In genomic region chr1:31762726-31763670, GRCh38 we compare ENCODE assay signal across 1 cellular context.
TF ChIP-seq lines count a peak whose summit lies in the region.

No MANE protein-coding gene starts in this region.

TF ChIP-seq in H1, 55 proteins besides CTCF, POLR2A, EP300 and RAD21:
- TF ChIP-seq BACH1 (IDR thresholded peaks at IDR 0.05; ENCODE audit: low read length) (no peak), PHF8 (conservative IDR thresholded peaks at IDR 0.05; ENCODE audit: low read depth, low read length) (peak; percentile 33; the same call in 1 of the 2 replicates), ATF3 (IDR thresholded peaks at IDR 0.05; ENCODE audit: insufficient read depth, low read depth, low read length) (no peak), RBBP5 (IDR thresholded peaks at IDR 0.05; ENCODE audit: borderline replicate concordance, low read depth, low read length) (peak; percentile 37; the same call in 1 of the 2 replicates), TAF1 (IDR thresholded peaks at IDR 0.05; ENCODE audit: low read depth, low read length) (0 out of 2 replicates have a peak, but pooled peaks have one; percentile 29), SRF (IDR thresholded peaks at IDR 0.05; ENCODE audit: low read depth, low read length) (no peak), RNF2 (IDR thresholded peaks at IDR 0.05; ENCODE audit: borderline replicate concordance, low read depth, low read length, missing control alignments, poor library complexity, severe bottlenecking) (peak; percentile 52), SP1 (IDR thresholded peaks at IDR 0.05; ENCODE audit: low read depth, low read length) (0 out of 2 replicates have a peak, but pooled peaks have one; percentile 33), CTBP2 (IDR thresholded peaks at IDR 0.05; ENCODE audit: borderline replicate concordance, insufficient read depth, insufficient read length, low read length) (peak; percentile 81), E2F6 (IDR thresholded peaks at IDR 0.05) (0 out of 2 replicates have a peak, but pooled peaks have one; percentile 15), ASH2L (IDR thresholded peaks at IDR 0.05; ENCODE audit: low read length) (peak; percentile 32), SUZ12 (IDR thresholded peaks at IDR 0.05; ENCODE audit: low read length) (peak; percentile 44; the same call in 1 of the 2 replicates), YY1 (IDR thresholded peaks at IDR 0.05; ENCODE audit: low read depth, low read length) (peak; percentile 74), CHD1 (IDR thresholded peaks at IDR 0.05; ENCODE audit: low read depth, low read length) (no peak), HDAC2 (IDR thresholded peaks at IDR 0.05; ENCODE audit: borderline replicate concordance in 1 of 2, low read depth in 2 of 2, low read length in 2 of 2) (0 out of 4 replicates have a peak, but pooled peaks of 1 of the 2 experiments have one; percentile 52), EGR1 (IDR thresholded peaks at IDR 0.05; ENCODE audit: borderline replicate concordance, low read depth, low read length) (0 out of 2 replicates have a peak, but pooled peaks have one; percentile 33), KDM4A (IDR thresholded peaks at IDR 0.05; ENCODE audit: low read depth, low read length, severe bottlenecking) (peak; percentile 42), ZNF274 (IDR thresholded peaks at IDR 0.05; ENCODE audit: borderline replicate concordance, extremely low read depth, low read length) (no peak), GABPA (IDR thresholded peaks at IDR 0.05; ENCODE audit: borderline replicate concordance, insufficient read depth, low read length) (peak; percentile 75; the same call in 1 of the 2 replicates), MAX (IDR thresholded peaks at IDR 0.05) (peak; percentile 47; the same call in 1 of the 2 replicates), CBX8 (IDR thresholded peaks at IDR 0.05; ENCODE audit: borderline replicate concordance, low read depth, low read length) (no peak), SIN3A (conservative IDR thresholded peaks at IDR 0.05 in 1 of 2, IDR thresholded peaks at IDR 0.05 in 1 of 2; ENCODE audit: low read depth in 1 of 2, low read length in 2 of 2) (peak; percentile 70 to 73; a peak in 3 of 4 replicates), TCF12 (IDR thresholded peaks at IDR 0.05; ENCODE audit: low read depth, low read length) (0 out of 2 replicates have a peak, but pooled peaks have one; percentile 70)
TF ChIP-seq in H1: peak in this region for 17.
